In the genomic region with DNA sequence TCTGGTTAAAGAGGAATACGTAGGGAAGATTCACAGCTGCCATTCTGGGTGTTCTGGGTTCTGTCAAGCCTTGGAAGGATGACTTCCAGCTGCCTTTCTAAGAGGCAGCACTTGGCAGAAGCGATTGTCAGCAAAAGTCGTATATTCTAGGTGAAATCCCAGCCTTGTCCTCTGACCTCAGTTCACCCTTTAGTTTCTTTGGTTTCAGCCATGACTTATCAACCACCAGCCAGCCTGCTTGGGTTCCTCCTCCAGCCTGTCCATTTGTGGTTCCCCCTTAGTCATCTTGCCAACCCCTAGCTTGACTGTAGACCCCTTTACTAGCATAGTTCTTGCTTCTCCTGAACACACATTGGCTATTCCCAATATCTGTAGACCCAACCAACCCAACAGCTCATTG, we compare ENCODE assay signal across 12 cellular contexts.
DNase-seq lines count a peak whose midpoint lies in the region; ATAC-seq lines count a peak whose summit lies in the region.
"Had no signal": no experiment of that assay in that cellular context is flagged by ENCODE, and none has a peak within 500 bp of the region (broad histone marks: within the 10 kb centered on the region; RNA-seq: fewer than 3 reads in every experiment).

No MANE protein-coding gene starts in this region.

- H3K9me3 Mint-ChIP-seq in activated naive CD8-positive, alpha-beta T cell (ENCODE audit: low read depth) = peaks cover 7% of the 10 kb centered on the region
- H3K9me3 Mint-ChIP-seq in activated naive CD8-positive, alpha-beta T cell treated with anti-CD3 and anti-CD28 coated beads for 36 hours = peaks cover 4% of the 10 kb centered on the region

- ATAC-seq in Right ventricle myocardium superior (ENCODE audit: poor library complexity) (no peak), GM21423 (IDR thresholded peaks at IDR 0.05; ENCODE audit: unreplicated experiment) (no peak)
- ATAC-seq: naive thymus-derived CD8-positive, alpha-beta T cell had no signal

- no peak overlapping the region for H3K4me3 ChIP-seq in subcutaneous abdominal adipose tissue (ENCODE audit: low read depth in 1 of 5, low read length in 5 of 5)
- H3K4me3 ChIP-seq: Peyer's patch had no signal

- H3K4me3 Mint-ChIP-seq in activated naive CD8-positive, alpha-beta T cell = no peak overlapping the region
- H3K4me3 Mint-ChIP-seq in activated naive CD8-positive, alpha-beta T cell treated with anti-CD3 and anti-CD28 coated beads for 36 hours = no peak overlapping the region
- H3K4me3 Mint-ChIP-seq: naive thymus-derived CD8-positive, alpha-beta T cell had no signal

- H3K27me3 Mint-ChIP-seq in activated naive CD8-positive, alpha-beta T cell = no peaks in the 10 kb centered on the region
- peaks cover 3% of the 10 kb centered on the region for H3K27me3 Mint-ChIP-seq in activated naive CD8-positive, alpha-beta T cell treated with anti-CD3 and anti-CD28 coated beads for 36 hours
- H3K27me3 Mint-ChIP-seq: naive thymus-derived CD8-positive, alpha-beta T cell had no signal

- peaks cover 0 to 2% (median 0%) of the 10 kb centered on the region in 5 donors for H3K4me1 ChIP-seq in subcutaneous abdominal adipose tissue (ENCODE audit: control insufficient read depth in 5 of 5, insufficient read depth in 5 of 5, low read length in 5 of 5)
- H3K4me1 ChIP-seq: Peyer's patch had no signal

- DNase-seq in activated naive CD8-positive, alpha-beta T cell treated with anti-CD3 and anti-CD28 coated beads for 36 hours = no peak
- DNase-seq in RPMI7951 (ENCODE audit: low read depth) (peak; percentile 73), epithelial cell of prostate (ENCODE audit: low read depth, low spot score) (no peak), Right ventricle myocardium superior (no peak), HK-2 (ENCODE audit: unreplicated experiment) (no peak)
- DNase-seq: DMS79 treated with DMSO at 0.1 percent for 48 hours; kidney; naive thymus-derived CD8-positive, alpha-beta T cell; Peyer's patch had no signal

- H3K4me1 Mint-ChIP-seq in activated naive CD8-positive, alpha-beta T cell (ENCODE audit: low read depth) = peaks cover 61% of the 10 kb centered on the region
- peaks cover 42% of the 10 kb centered on the region for H3K4me1 Mint-ChIP-seq in activated naive CD8-positive, alpha-beta T cell treated with anti-CD3 and anti-CD28 coated beads for 36 hours

- peak overlapping the region; percentile 16 for H3K27ac Mint-ChIP-seq in activated naive CD8-positive, alpha-beta T cell
- no peak overlapping the region for H3K27ac Mint-ChIP-seq in activated naive CD8-positive, alpha-beta T cell treated with anti-CD3 and anti-CD28 coated beads for 36 hours

- H3K36me3 Mint-ChIP-seq in activated naive CD8-positive, alpha-beta T cell = peaks cover 5% of the 10 kb centered on the region
- peaks cover 8% of the 10 kb centered on the region for H3K36me3 Mint-ChIP-seq in activated naive CD8-positive, alpha-beta T cell treated with anti-CD3 and anti-CD28 coated beads for 36 hours
- H3K36me3 Mint-ChIP-seq: naive thymus-derived CD8-positive, alpha-beta T cell had no signal

- H3K9ac ChIP-seq in subcutaneous abdominal adipose tissue (ENCODE audit: low read length in 5 of 5) = no peak overlapping the region

- H3K27ac ChIP-seq in epithelial cell of prostate = peak overlapping the region; percentile 41
- H3K27ac ChIP-seq in subcutaneous abdominal adipose tissue (ENCODE audit: low read depth, low read length) = peak overlapping the region; percentile 4
- H3K27ac ChIP-seq: Peyer's patch had no signal

- no peaks in the 10 kb centered on the region for H3K9me3 ChIP-seq in subcutaneous abdominal adipose tissue (ENCODE audit: control insufficient read depth in 5 of 5, low read length in 5 of 5)
- H3K9me3 ChIP-seq: Peyer's patch had no signal

- H3K27me3 ChIP-seq in subcutaneous abdominal adipose tissue (ENCODE audit: control insufficient read depth in 5 of 5, insufficient read depth in 4 of 5, low read length in 5 of 5) = no peaks in the 10 kb centered on the region
- H3K27me3 ChIP-seq: Peyer's patch had no signal

- intact Hi-C loops in Right ventricle myocardium superior (cut with DNase I) = no loop called here

- no peaks in the 10 kb centered on the region for H3K36me3 ChIP-seq in subcutaneous abdominal adipose tissue (ENCODE audit: control insufficient read depth in 5 of 5, insufficient read depth in 5 of 5, low read length in 5 of 5)
- H3K36me3 ChIP-seq: Peyer's patch had no signal
